Comparison of ENCODE assay signal across 10 cellular contexts in genomic region chr18:77013777-77014525, GRCh38.
DNase-seq lines count a peak whose midpoint lies in the region; ATAC-seq, FAIRE-seq and TF ChIP-seq lines count a peak whose summit lies in the region.
"Had no signal": no experiment of that assay in that cellular context is flagged by ENCODE, and none has a peak within 500 bp of the region (broad histone marks: within the 10 kb centered on the region; RNA-seq: fewer than 3 reads in every experiment).

No MANE protein-coding gene starts in this region.

- peaks cover 37% of the 10 kb centered on the region for H3K4me1 Mint-ChIP-seq in CD8-positive, alpha-beta T cell (ENCODE audit: low read depth)

- POLR2A ChIA-PET in CD8-positive, alpha-beta T cell (lab: Charles Lee), result no interaction called here

- CTCF ChIA-PET in CD8-positive, alpha-beta T cell (lab: Charles Lee), result interaction anchor here (2.5 to 3.3 kb wide), 2 partner anchors 10 to 13 kb away, joined by 9 to 30 read pairs; no protein-coding TSS in a partner anchor

- FAIRE-seq in kidney (lab: Jason Lieb, UNC), result no peak

- TF ChIP-seq CTCF in CD8-positive, alpha-beta T cell (IDR thresholded peaks at IDR 0.05), result no peak
- TF ChIP-seq CTCF in coronary artery (IDR thresholded peaks at IDR 0.05) (no peak), kidney (IDR thresholded peaks at IDR 0.05; ENCODE audit: borderline replicate concordance, extremely low read depth, insufficient read depth) (no peak)

- peak overlapping the region; percentile 33 for H3K27ac Mint-ChIP-seq in CD8-positive, alpha-beta T cell
- H3K27ac Mint-ChIP-seq in activated naive CD4-positive, alpha-beta T cell treated with anti-CD3 and anti-CD28 coated beads, Interleukin-2, amount 50 U/mL, for 72 hours, result peak overlapping the region in 1 of 2 donors; percentile 58
- H3K27ac Mint-ChIP-seq: activated CD8-positive, alpha-beta T cell treated with anti-CD3 and anti-CD28 coated beads, Interleukin-2, amount 10 ng/mL, durations not matched to agents 7 days and 5 days had no signal

- intact Hi-C loops in CD8-positive, alpha-beta T cell (cut with DNase I, micrococcal nuclease), result no loop called here
- intact Hi-C loops in kidney (cut with DNase I) (no loop called here), sciatic nerve (cut with DNase I) (no loop called here)

- H3K27me3 ChIP-seq in CD8-positive, alpha-beta T cell (ENCODE audit: insufficient read depth, low read length), result no peaks in the 10 kb centered on the region

- TF ChIP-seq POLR2A in erythroblast (IDR thresholded peaks at IDR 0.05; ENCODE audit: low read length), result no peak

- no peak overlapping the region for H3K27ac ChIP-seq in CD8-positive, alpha-beta T cell (ENCODE audit: low read depth, low read length)
- H3K27ac ChIP-seq in coronary artery (peak overlapping the region; percentile 4 to 81), kidney (ENCODE audit: low read depth in 2 of 2, low read length in 2 of 2) (no peak overlapping the region)

- H3K4me3 Mint-ChIP-seq in CD8-positive, alpha-beta T cell, result no peak overlapping the region
- H3K4me3 Mint-ChIP-seq: activated CD8-positive, alpha-beta T cell treated with anti-CD3 and anti-CD28 coated beads, Interleukin-2, amount 10 ng/mL, durations not matched to agents 7 days and 5 days; CD4-positive, CD25-positive, alpha-beta regulatory T cell had no signal

- no peaks in the 10 kb centered on the region for H3K9me3 Mint-ChIP-seq in CD8-positive, alpha-beta T cell
- peaks cover under 1 to 7% of the 10 kb centered on the region in 2 donors for H3K9me3 Mint-ChIP-seq in activated naive CD4-positive, alpha-beta T cell treated with anti-CD3 and anti-CD28 coated beads, Interleukin-2, amount 50 U/mL, for 72 hours

- DNase-seq in CD8-positive, alpha-beta T cell, result no peak
- no peak for DNase-seq in coronary artery (ENCODE audit: low spot score)
- peak; percentile 47 for DNase-seq in kidney
- DNase-seq in sciatic nerve (ENCODE audit: low spot score), result no peak
- no peak for DNase-seq in SW 1271 (lab: John Stamatoyannopoulos, UW)
- DNase-seq in activated naive CD4-positive, alpha-beta T cell treated with anti-CD3 and anti-CD28 coated beads, Interleukin-2, amount 50 U/mL, for 72 hours (ENCODE audit: low spot score in 2 of 2), result no peak
- no peak for DNase-seq in activated CD4-positive, alpha-beta T cell treated with anti-CD3 and anti-CD28 coated beads, Interleukin-2, amount 50 U/mL, for 48 hours
- no peak for DNase-seq in erythroblast (lab: John Stamatoyannopoulos, UW)
- DNase-seq: activated CD8-positive, alpha-beta T cell treated with anti-CD3 and anti-CD28 coated beads, Interleukin-2, amount 10 ng/mL, durations not matched to agents 7 days and 5 days; CD4-positive, CD25-positive, alpha-beta regulatory T cell had no signal

- H3K4me1 ChIP-seq in CD8-positive, alpha-beta T cell (ENCODE audit: insufficient read depth, low read length), result no peaks in the 10 kb centered on the region
- H3K4me1 ChIP-seq in kidney (ENCODE audit: control insufficient read depth in 1 of 2, insufficient read depth in 1 of 2, low read depth in 1 of 2, low read length in 2 of 2), result peaks cover 0 to 3% of the 10 kb centered on the region in 2 donors

- peaks cover 30% of the 10 kb centered on the region for H3K36me3 ChIP-seq in CD8-positive, alpha-beta T cell (ENCODE audit: insufficient read depth, low read length)
- H3K36me3 ChIP-seq in kidney (ENCODE audit: control insufficient read depth in 1 of 2, insufficient read depth in 2 of 2, low read length in 2 of 2), result peaks cover 10 to 12% of the 10 kb centered on the region in 2 donors

- H3K27me3 Mint-ChIP-seq in CD8-positive, alpha-beta T cell (ENCODE audit: low read depth), result no peaks in the 10 kb centered on the region
- H3K27me3 Mint-ChIP-seq: CD4-positive, CD25-positive, alpha-beta regulatory T cell had no signal

- no peak for ATAC-seq in CD8-positive, alpha-beta T cell
- ATAC-seq in sciatic nerve, result peak; percentile 90
- ATAC-seq in activated naive CD4-positive, alpha-beta T cell treated with anti-CD3 and anti-CD28 coated beads, Interleukin-2, amount 50 U/mL, for 72 hours, result no peak
- ATAC-seq: activated CD8-positive, alpha-beta T cell treated with anti-CD3 and anti-CD28 coated beads, Interleukin-2, amount 10 ng/mL, durations not matched to agents 7 days and 5 days had no signal

- H3K9me3 ChIP-seq in CD8-positive, alpha-beta T cell (ENCODE audit: low read length), result no peaks in the 10 kb centered on the region
- no peaks in the 10 kb centered on the region for H3K9me3 ChIP-seq in kidney (ENCODE audit: control insufficient read depth in 1 of 2, low read length in 2 of 2)

- peaks cover 91% of the 10 kb centered on the region for H3K36me3 Mint-ChIP-seq in CD8-positive, alpha-beta T cell
- H3K36me3 Mint-ChIP-seq in activated naive CD4-positive, alpha-beta T cell treated with anti-CD3 and anti-CD28 coated beads, Interleukin-2, amount 50 U/mL, for 72 hours, result peaks cover 0 to 17% of the 10 kb centered on the region in 2 donors

- H3K9ac ChIP-seq in kidney (ENCODE audit: low read length in 2 of 2), result no peak overlapping the region

- H3K4me3 ChIP-seq in CD8-positive, alpha-beta T cell (ENCODE audit: low read depth, low read length), result no peak overlapping the region
- H3K4me3 ChIP-seq in coronary artery (peak overlapping the region; percentile 14), kidney (ENCODE audit: low read length in 2 of 2) (no peak overlapping the region)

Comparison
In these comparisons a context has a peak if more than half of its experiments do, and no peak if none do; other contexts are left out.
1. H3K27ac ChIP-seq: peak in coronary artery (2 of 2); none in CD8-positive, alpha-beta T cell (single experiment) and kidney (0 of 2).